ENCODE assay signal across 1 cellular context in the genomic region with DNA sequence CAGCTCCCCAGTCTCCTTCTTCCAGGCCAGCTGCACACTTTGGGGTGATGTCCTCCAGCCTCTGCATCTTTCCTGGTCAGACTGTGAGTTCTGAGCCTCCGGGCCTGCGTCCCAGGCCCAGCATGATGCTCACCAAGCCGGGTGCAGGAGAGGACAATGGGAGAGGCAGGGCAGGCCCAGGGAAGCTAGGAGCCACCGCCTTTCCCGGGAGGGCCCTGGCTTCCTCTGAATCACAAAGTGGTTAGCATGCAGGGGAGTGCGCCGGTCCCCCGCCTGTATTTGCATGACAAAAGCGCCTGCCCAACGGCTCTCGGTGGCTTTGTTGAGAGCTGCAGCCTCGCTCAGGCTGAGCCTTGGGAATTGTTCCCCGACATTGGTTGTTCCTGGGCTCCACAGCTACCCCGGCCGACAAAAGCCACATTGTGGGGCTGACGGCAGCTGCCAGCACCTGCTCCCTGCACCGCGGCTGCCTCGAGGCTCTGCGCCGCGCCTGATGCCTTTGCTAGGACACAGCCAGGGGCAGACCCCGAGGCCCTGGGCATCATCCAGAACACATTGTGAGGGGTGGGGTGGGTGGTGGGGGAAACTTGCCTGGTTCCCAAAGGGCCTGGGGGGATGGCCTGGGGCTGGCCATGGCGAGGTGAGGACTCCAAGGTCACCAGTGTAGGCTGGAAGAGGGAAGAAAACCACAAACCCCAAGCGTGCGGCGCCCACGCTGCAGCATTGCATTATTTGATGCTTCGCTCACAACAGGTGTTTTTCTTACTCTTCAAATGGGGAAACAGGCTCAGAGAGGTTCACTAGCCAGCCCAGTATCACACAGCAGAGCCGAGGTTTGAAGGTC.
TF ChIP-seq lines count a peak whose summit lies in the region.

No MANE protein-coding gene starts in this region.

TF ChIP-seq in GM23338, 12 proteins besides CTCF, POLR2A, EP300 and RAD21 (continued from another document):
- TF ChIP-seq, protein P1, sequence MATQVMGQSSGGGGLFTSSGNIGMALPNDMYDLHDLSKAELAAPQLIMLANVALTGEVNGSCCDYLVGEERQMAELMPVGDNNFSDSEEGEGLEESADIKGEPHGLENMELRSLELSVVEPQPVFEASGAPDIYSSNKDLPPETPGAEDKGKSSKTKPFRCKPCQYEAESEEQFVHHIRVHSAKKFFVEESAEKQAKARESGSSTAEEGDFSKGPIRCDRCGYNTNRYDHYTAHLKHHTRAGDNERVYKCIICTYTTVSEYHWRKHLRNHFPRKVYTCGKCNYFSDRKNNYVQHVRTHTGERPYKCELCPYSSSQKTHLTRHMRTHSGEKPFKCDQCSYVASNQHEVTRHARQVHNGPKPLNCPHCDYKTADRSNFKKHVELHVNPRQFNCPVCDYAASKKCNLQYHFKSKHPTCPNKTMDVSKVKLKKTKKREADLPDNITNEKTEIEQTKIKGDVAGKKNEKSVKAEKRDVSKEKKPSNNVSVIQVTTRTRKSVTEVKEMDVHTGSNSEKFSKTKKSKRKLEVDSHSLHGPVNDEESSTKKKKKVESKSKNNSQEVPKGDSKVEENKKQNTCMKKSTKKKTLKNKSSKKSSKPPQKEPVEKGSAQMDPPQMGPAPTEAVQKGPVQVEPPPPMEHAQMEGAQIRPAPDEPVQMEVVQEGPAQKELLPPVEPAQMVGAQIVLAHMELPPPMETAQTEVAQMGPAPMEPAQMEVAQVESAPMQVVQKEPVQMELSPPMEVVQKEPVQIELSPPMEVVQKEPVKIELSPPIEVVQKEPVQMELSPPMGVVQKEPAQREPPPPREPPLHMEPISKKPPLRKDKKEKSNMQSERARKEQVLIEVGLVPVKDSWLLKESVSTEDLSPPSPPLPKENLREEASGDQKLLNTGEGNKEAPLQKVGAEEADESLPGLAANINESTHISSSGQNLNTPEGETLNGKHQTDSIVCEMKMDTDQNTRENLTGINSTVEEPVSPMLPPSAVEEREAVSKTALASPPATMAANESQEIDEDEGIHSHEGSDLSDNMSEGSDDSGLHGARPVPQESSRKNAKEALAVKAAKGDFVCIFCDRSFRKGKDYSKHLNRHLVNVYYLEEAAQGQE (IDR thresholded peaks at IDR 0.05; ENCODE audit: unreplicated experiment): peak; percentile 20
- TF ChIP-seq, protein P2, sequence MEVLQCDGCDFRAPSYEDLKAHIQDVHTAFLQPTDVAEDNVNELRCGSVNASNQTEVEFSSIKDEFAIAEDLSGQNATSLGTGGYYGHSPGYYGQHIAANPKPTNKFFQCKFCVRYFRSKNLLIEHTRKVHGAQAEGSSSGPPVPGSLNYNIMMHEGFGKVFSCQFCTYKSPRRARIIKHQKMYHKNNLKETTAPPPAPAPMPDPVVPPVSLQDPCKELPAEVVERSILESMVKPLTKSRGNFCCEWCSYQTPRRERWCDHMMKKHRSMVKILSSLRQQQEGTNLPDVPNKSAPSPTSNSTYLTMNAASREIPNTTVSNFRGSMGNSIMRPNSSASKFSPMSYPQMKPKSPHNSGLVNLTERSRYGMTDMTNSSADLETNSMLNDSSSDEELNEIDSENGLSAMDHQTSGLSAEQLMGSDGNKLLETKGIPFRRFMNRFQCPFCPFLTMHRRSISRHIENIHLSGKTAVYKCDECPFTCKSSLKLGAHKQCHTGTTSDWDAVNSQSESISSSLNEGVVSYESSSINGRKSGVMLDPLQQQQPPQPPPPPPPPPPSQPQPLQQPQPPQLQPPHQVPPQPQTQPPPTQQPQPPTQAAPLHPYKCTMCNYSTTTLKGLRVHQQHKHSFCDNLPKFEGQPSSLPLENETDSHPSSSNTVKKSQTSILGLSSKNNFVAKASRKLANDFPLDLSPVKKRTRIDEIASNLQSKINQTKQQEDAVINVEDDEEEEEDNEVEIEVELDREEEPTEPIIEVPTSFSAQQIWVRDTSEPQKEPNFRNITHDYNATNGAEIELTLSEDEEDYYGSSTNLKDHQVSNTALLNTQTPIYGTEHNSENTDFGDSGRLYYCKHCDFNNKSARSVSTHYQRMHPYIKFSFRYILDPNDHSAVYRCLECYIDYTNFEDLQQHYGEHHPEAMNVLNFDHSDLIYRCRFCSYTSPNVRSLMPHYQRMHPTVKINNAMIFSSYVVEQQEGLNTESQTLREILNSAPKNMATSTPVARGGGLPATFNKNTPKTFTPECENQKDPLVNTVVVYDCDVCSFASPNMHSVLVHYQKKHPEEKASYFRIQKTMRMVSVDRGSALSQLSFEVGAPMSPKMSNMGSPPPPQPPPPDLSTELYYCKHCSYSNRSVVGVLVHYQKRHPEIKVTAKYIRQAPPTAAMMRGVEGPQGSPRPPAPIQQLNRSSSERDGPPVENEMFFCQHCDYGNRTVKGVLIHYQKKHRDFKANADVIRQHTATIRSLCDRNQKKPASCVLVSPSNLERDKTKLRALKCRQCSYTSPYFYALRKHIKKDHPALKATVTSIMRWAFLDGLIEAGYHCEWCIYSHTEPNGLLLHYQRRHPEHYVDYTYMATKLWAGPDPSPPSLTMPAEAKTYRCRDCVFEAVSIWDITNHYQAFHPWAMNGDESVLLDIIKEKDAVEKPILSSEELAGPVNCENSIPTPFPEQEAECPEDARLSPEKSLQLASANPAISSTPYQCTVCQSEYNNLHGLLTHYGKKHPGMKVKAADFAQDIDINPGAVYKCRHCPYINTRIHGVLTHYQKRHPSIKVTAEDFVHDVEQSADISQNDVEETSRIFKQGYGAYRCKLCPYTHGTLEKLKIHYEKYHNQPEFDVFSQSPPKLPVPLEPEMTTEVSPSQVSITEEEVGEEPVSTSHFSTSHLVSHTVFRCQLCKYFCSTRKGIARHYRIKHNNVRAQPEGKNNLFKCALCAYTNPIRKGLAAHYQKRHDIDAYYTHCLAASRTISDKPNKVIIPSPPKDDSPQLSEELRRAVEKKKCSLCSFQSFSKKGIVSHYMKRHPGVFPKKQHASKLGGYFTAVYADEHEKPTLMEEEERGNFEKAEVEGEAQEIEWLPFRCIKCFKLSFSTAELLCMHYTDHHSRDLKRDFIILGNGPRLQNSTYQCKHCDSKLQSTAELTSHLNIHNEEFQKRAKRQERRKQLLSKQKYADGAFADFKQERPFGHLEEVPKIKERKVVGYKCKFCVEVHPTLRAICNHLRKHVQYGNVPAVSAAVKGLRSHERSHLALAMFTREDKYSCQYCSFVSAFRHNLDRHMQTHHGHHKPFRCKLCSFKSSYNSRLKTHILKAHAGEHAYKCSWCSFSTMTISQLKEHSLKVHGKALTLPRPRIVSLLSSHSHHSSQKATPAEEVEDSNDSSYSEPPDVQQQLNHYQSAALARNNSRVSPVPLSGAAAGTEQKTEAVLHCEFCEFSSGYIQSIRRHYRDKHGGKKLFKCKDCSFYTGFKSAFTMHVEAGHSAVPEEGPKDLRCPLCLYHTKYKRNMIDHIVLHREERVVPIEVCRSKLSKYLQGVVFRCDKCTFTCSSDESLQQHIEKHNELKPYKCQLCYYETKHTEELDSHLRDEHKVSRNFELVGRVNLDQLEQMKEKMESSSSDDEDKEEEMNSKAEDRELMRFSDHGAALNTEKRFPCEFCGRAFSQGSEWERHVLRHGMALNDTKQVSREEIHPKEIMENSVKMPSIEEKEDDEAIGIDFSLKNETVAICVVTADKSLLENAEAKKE (CRISPR knock-in tag; IDR thresholded peaks at IDR 0.05): peak; percentile 9; the same call in 1 of the 2 replicates
- TF ChIP-seq EZH2 (IDR thresholded peaks at IDR 0.05; ENCODE audit: low read depth, unreplicated experiment): no peak
